ENCODE assay signal across 19 cellular contexts in genomic region chr11:100515087-100515486, GRCh38.
DNase-seq lines count a peak whose midpoint lies in the region; ATAC-seq and TF ChIP-seq lines count a peak whose summit lies in the region.
"Had no signal": no experiment of that assay in that cellular context is flagged by ENCODE, and none has a peak within 500 bp of the region (broad histone marks: within the 10 kb centered on the region; RNA-seq: fewer than 3 reads in every experiment).

No MANE protein-coding gene starts in this region.

- no peaks in the 10 kb centered on the region for H3K27me3 ChIP-seq in Panc1 (ENCODE audit: control insufficient read depth, insufficient read depth, low read length)

- no peaks in the 10 kb centered on the region for H3K36me3 Mint-ChIP-seq in activated CD8-positive, alpha-beta T cell treated with anti-CD3 and anti-CD28 coated beads for 36 hours (ENCODE audit: low read depth)

- H3K9me3 Mint-ChIP-seq in activated CD8-positive, alpha-beta T cell treated with anti-CD3 and anti-CD28 coated beads for 36 hours: peaks cover 2% of the 10 kb centered on the region

- no peak overlapping the region for H3K4me3 Mint-ChIP-seq in activated CD8-positive, alpha-beta T cell treated with anti-CD3 and anti-CD28 coated beads for 36 hours

- no peaks in the 10 kb centered on the region for H3K4me1 Mint-ChIP-seq in activated CD8-positive, alpha-beta T cell treated with anti-CD3 and anti-CD28 coated beads for 36 hours (ENCODE audit: low read depth)

- POLR2A ChIA-PET in Panc1 (lab: Charles Lee): no interaction called here
- POLR2A ChIA-PET in activated CD8-positive, alpha-beta T cell treated with anti-CD3 and anti-CD28 coated beads for 36 hours (lab: Charles Lee): no interaction called here

- TF ChIP-seq CTCF in Panc1 (IDR thresholded peaks at IDR 0.05) (no peak), epithelial cell of proximal tubule (conservative IDR thresholded peaks at IDR 0.05; ENCODE audit: low read depth, low read length) (no peak), GM13977 (IDR thresholded peaks at IDR 0.05; ENCODE audit: extremely low read depth, insufficient read depth, missing control alignments) (no peak)
- no peak for TF ChIP-seq CTCF in activated CD8-positive, alpha-beta T cell treated with anti-CD3 and anti-CD28 coated beads for 36 hours (IDR thresholded peaks at IDR 0.05)

- intact Hi-C loops in Panc1 (cut with micrococcal nuclease; ENCODE audit: unreplicated experiment): loop anchor here (5.0 kb wide), 1 partner anchor 48 kb away; no protein-coding TSS in a partner anchor
- intact Hi-C loops in activated CD8-positive, alpha-beta T cell treated with anti-CD3 and anti-CD28 coated beads for 36 hours (cut with micrococcal nuclease): no loop called here

- H3K4me3 ChIP-seq in Panc1 (ENCODE audit: low read depth in 2 of 2, low read length in 2 of 2) (no peak overlapping the region), epithelial cell of proximal tubule (ENCODE audit: low read depth, low read length) (no peak overlapping the region)
- H3K4me3 ChIP-seq: K562, smooth muscle cell had no signal

- H3K27ac ChIP-seq in Panc1 (ENCODE audit: low read length): no peak overlapping the region
- H3K27ac ChIP-seq: epithelial cell of prostate had no signal

- no peaks in the 10 kb centered on the region for H3K27me3 Mint-ChIP-seq in activated CD8-positive, alpha-beta T cell treated with anti-CD3 and anti-CD28 coated beads for 36 hours

- CTCF ChIA-PET in Panc1 (lab: Charles Lee): no interaction called here
- CTCF ChIA-PET in activated CD8-positive, alpha-beta T cell treated with anti-CD3 and anti-CD28 coated beads for 36 hours (lab: Charles Lee): no interaction called here

- in situ Hi-C loops in Panc1 (cut with HindIII; ENCODE audit: low pct_unique_long_range_greater_than_20kb, low sequenced_read_pairs): no loop called here
- in situ Hi-C loops in GM13977 (cut with MboI; ENCODE audit: low pct_unique_long_range_greater_than_20kb, low sequenced_read_pairs, unreplicated experiment): no loop called here

- no peak overlapping the region for H3K27ac Mint-ChIP-seq in activated CD8-positive, alpha-beta T cell treated with anti-CD3 and anti-CD28 coated beads for 36 hours

- DNase-seq in ELF-1 (ENCODE audit: low read depth, low spot score) (peak; percentile 23), Panc1 (ENCODE audit: low read depth, low spot score) (no peak), epithelial cell of proximal tubule (ENCODE audit: low read depth) (peak; percentile 20), lung microvascular endothelial cell (ENCODE audit: low read depth in 2 of 2) (peak; percentile 1 to 36), GM13977 (ENCODE audit: low spot score) (no peak)
- DNase-seq in activated CD8-positive, alpha-beta T cell treated with anti-CD3 and anti-CD28 coated beads for 36 hours: no peak
- DNase-seq: activated CD8-positive, alpha-beta memory T cell treated with anti-CD3 and anti-CD28 coated beads, Interleukin-2, amount 50 U/mL, for 4 hours; activated naive CD4-positive, alpha-beta T cell treated with Interleukin-2 at 50 U/mL for 16 hours; GOT3; hypothalamus; NCI-H1436; NCI-H446 treated with DMSO at 0.1 percent for 48 hours; OCI-M1 had no signal

- H3K4me1 ChIP-seq in Panc1 (ENCODE audit: control insufficient read depth, insufficient read depth, low read length): no peaks in the 10 kb centered on the region

- no TSS peak for BruUV-seq in Panc1 (replicated peaks; lab: Mats Ljungman, UMichigan)

- no peaks in the 10 kb centered on the region for H3K36me3 ChIP-seq in Panc1 (ENCODE audit: control insufficient read depth, insufficient read depth, low read length)

- ATAC-seq in Panc1 (peak; percentile 82), GM18868 (IDR thresholded peaks at IDR 0.05; ENCODE audit: unreplicated experiment) (no peak), HG02981 (IDR thresholded peaks at IDR 0.05; ENCODE audit: unreplicated experiment) (no peak)
- no peak for ATAC-seq in activated CD8-positive, alpha-beta T cell treated with anti-CD3 and anti-CD28 coated beads for 36 hours
- ATAC-seq: activated CD4-positive, CD25-positive, alpha-beta regulatory T cell treated with anti-CD3 and anti-CD28 coated beads, Interleukin-2, amount 50 U/mL, for 24 hours; K562 had no signal

- no peaks in the 10 kb centered on the region for H3K9me3 ChIP-seq in Panc1 (ENCODE audit: control insufficient read depth, insufficient read depth, low read depth, low read length)

Comparison
In these comparisons a context has a peak if more than half of its experiments do, and no peak if none do; other contexts are left out.
1. DNase-seq: peak in ELF-1 (single experiment), epithelial cell of proximal tubule (single experiment) and lung microvascular endothelial cell (2 of 2); none in Panc1 (single experiment), activated CD8-positive, alpha-beta T cell treated with anti-CD3 and anti-CD28 coated beads for 36 hours (single experiment) and GM13977 (single experiment).